Comparison of ENCODE assay signal across 8 cellular contexts in the genomic region with DNA sequence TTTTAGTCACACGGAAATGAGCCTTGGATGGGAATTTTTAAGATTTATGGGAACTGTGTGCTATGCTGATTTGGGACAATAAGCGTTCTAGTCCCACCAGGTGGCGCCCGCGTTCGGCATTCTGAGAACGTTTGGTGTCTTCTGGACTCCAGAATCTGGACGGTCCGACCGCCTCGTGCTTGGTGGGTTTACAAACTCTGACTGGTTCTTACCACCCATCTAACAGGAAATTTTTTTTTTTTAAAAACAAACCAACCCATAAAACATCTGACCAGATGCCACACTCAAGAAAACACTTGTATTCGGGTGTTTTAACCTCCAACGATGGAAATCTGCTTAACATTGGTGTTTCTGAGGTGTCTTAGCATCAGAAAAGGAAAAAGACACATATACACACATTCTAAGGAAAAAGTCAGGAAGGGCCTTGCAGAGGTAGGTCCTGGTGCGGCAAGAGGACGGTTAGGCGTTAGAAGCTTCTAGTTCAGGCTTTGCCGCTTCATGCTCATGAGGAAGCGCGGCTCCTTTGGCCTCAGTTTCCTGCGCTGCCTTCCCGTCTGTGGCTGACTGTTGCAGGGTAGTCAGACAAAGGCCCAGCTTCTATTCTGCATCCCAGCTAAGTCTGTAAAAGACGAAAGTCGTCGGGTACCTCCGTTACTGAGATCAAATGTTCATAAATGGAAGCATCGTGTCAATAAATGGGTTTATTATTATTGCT. TPM values are rescaled to one million over a fixed set of nuclear protein-coding genes. Genes with fewer than 3 reads are reported as not detected.
A peak's percentile ranks its signal among the peaks of the same experiment; 100 is the strongest.
DNase-seq lines count a peak whose midpoint lies in the region; ATAC-seq lines count a peak whose summit lies in the region.

No MANE protein-coding gene starts in this region.

- peak; percentile 96 for DNase-seq in COLO668 (lab: John Stamatoyannopoulos, UW; ENCODE audit: unreplicated experiment)
- DNase-seq in OCI-M1 (lab: John Stamatoyannopoulos, UW): peak; percentile 95
- peak; percentile 84 to 89 for DNase-seq in activated T-cell treated with anti-CD3 and anti-CD28 coated beads, Interleukin-2, amount 50 U/mL, for 48 hours
- DNase-seq in stimulated activated CD8-positive, alpha-beta memory T cell treated with anti-CD3 and anti-CD28 coated beads, Interleukin-4, amount 100 ng/mL, for 1 hour (ENCODE audit: low read depth in 2 of 2, low spot score in 1 of 2): peak; percentile 39 to 56

- peaks cover 9 to 18% (median 15%) of the 10 kb centered on the region in 3 donors for H3K4me1 Mint-ChIP-seq in IgD-negative memory B cell

- no peak for ATAC-seq in HG03159 (IDR thresholded peaks at IDR 0.05; ENCODE audit: unreplicated experiment)

- H3K4me3 ChIP-seq in esophagus (ENCODE audit: low read depth in 1 of 2, low read length in 2 of 2) (peak overlapping the region in 1 of 2 donors; percentile 69), mucosa of stomach (ENCODE audit: low read length) (peak overlapping the region; percentile 62)

- H3K27ac Mint-ChIP-seq in IgD-negative memory B cell: peak overlapping the region; percentile 80 to 92 (median 91)

- H3K36me3 ChIP-seq in esophagus (ENCODE audit: control insufficient read depth in 2 of 2, insufficient read depth in 2 of 2, low read length in 1 of 2) (no peaks in the 10 kb centered on the region), mucosa of stomach (ENCODE audit: control insufficient read depth, insufficient read depth, low read length) (no peaks in the 10 kb centered on the region)

- H3K27me3 ChIP-seq in esophagus (ENCODE audit: control insufficient read depth in 1 of 2, insufficient read depth in 2 of 2, low read length in 2 of 2): no peaks in the 10 kb centered on the region
- no peaks in the 10 kb centered on the region for H3K27me3 ChIP-seq in mucosa of stomach (ENCODE audit: control insufficient read depth, insufficient read depth, low read length)

- H3K4me1 ChIP-seq in esophagus (ENCODE audit: control insufficient read depth in 2 of 2, insufficient read depth in 2 of 2, low read length in 1 of 2) (peaks cover 2 to 3% of the 10 kb centered on the region in 2 donors), mucosa of stomach (ENCODE audit: control insufficient read depth, insufficient read depth, low read length) (peaks cover 15% of the 10 kb centered on the region)

- peak overlapping the region; percentile 85 to 95 (median 94) for H3K4me3 Mint-ChIP-seq in IgD-negative memory B cell

- no peaks in the 10 kb centered on the region for H3K36me3 Mint-ChIP-seq in IgD-negative memory B cell

- WGBS in esophagus, 2 donors: 11 to 14% methylated on average over 26 of the region's 26 CpGs

- H3K27me3 Mint-ChIP-seq in IgD-negative memory B cell: peaks cover 5% of the 10 kb centered on the region

- H3K27ac ChIP-seq in esophagus (ENCODE audit: low read depth in 2 of 2, low read length in 1 of 2): peak overlapping the region; percentile 53 to 75

- H3K9ac ChIP-seq in mucosa of stomach (ENCODE audit: low read length): peak overlapping the region; percentile 42

- H3K9me3 ChIP-seq in esophagus (ENCODE audit: control insufficient read depth in 2 of 2, insufficient read depth in 1 of 2, low read depth in 1 of 2, low read length in 1 of 2) (no peaks in the 10 kb centered on the region), mucosa of stomach (ENCODE audit: control insufficient read depth, low read length) (no peaks in the 10 kb centered on the region)

- H3K9me3 Mint-ChIP-seq in IgD-negative memory B cell: no peaks in the 10 kb centered on the region

RNA-seq across cellular contexts. Expression of a gene that starts 0.8 kb away (rescaled TPM):
- polyA plus RNA-seq in IgD-negative memory B cell (0.31 TPM), esophagus (1 to 10 TPM in 1 of 2 donors, under 1 TPM in 1; 0.77 to 1.3 TPM)

RNA-seq across cellular contexts. Expression of a gene that starts 22.3 kb away (rescaled TPM):
- polyA plus RNA-seq in IgD-negative memory B cell: 40.4 TPM
- 10 to 100 TPM; 34.1 to 34.3 TPM for polyA plus RNA-seq in esophagus

RNA-seq across cellular contexts. Expression of a gene that starts 50.2 kb away (rescaled TPM):
- polyA plus RNA-seq in IgD-negative memory B cell (4.1 TPM), esophagus (10 to 100 TPM; 28.0 to 35.1 TPM)
